ENCODE assay signal across 30 cellular contexts in genomic region chr6:108091288-108091687, GRCh38.
"Had no signal": no experiment of that assay in that cellular context is flagged by ENCODE, and none has a peak within 500 bp of the region (broad histone marks: within the 10 kb centered on the region; RNA-seq: fewer than 3 reads in every experiment).

No MANE protein-coding gene starts in this region.

- H3K9me3 ChIP-seq: breast epithelium, left lung, lower lobe of right lung, psoas muscle, sigmoid colon, stomach, suprapubic skin, tibial artery had no signal

- H3K4me2 ChIP-seq: neural progenitor cell had no signal

- FAIRE-seq: endothelial cell of umbilical vein, small intestine, TTC549 had no signal

- H3K27me3 ChIP-seq: breast epithelium, neural progenitor cell had no signal

- H3K4me1 ChIP-seq: breast epithelium, left lung, lower lobe of right lung, neural progenitor cell, parathyroid adenoma, psoas muscle, sigmoid colon, stomach, suprapubic skin, tibial artery had no signal

- H3K4me3 ChIP-seq: breast epithelium, left lung, lower lobe of right lung, neural progenitor cell, psoas muscle, sigmoid colon, stomach, suprapubic skin, tibial artery had no signal

- H3K79me2 ChIP-seq: parathyroid adenoma had no signal

- ATAC-seq: activated naive CD8-positive, alpha-beta T cell treated with anti-CD3 and anti-CD28 coated beads, Interleukin-2, amount 50 U/mL, for 24 hours; activated T-cell treated with anti-CD3 and anti-CD28 coated beads, Interleukin-2, amount 50 U/mL, for 4 hours; activated T-helper 17 cell treated with anti-CD3 and anti-CD28 coated beads, Interleukin-2, amount 50 U/mL, for 72 hours; left lung; lower lobe of right lung; naive thymus-derived CD8-positive, alpha-beta T cell; psoas muscle; stimulated activated naive B cell treated with anti-CD40 and anti-IgM and Interleukin-4, amounts not matched to agents 10 μg/mL and 1 μg/mL and 100 μg/mL, for 72 hours; WTC11 had no signal

- H3K27ac ChIP-seq: breast epithelium, left lung, lower lobe of right lung, neural progenitor cell, parathyroid adenoma, psoas muscle, sigmoid colon, stomach, suprapubic skin, tibial artery had no signal

- DNase-seq: activated CD4-positive, alpha-beta memory T cell treated with anti-CD3 and anti-CD28 coated beads, Interleukin-2, amount 10 ng/mL, durations not matched to agents 7 days and 5 days; activated CD4-positive, alpha-beta T cell treated with anti-CD3 and anti-CD28 coated beads for 1 hour; activated CD4-positive, alpha-beta T cell treated with anti-CD3 and anti-CD28 coated beads, Interleukin-2, amount 10 ng/mL, durations not matched to agents 7 days and 5 days; activated gamma-delta T cell treated with Interleukin-2 at 50 U/mL for 16 hours; activated naive CD8-positive, alpha-beta T cell treated with anti-CD3 and anti-CD28 coated beads, Interleukin-2, amount 50 U/mL, for 24 hours; activated T-cell treated with anti-CD3 and anti-CD28 coated beads, Interleukin-2, amount 50 U/mL, for 4 hours; amygdala; central memory CD4-positive, alpha-beta T cell; foreskin fibroblast; kidney glomerular epithelial cell; left lung; lower lobe of right lung; mesenchymal stem cell; naive thymus-derived CD8-positive, alpha-beta T cell; occipital lobe; psoas muscle; sigmoid colon; small intestine; stimulated activated CD4-positive, alpha-beta T cell treated with anti-CD3 and anti-CD28 coated beads, Interleukin-4, amount 100 ng/mL, for 4 hours; stimulated activated naive B cell treated with anti-CD40 and anti-IgM and Interleukin-4, amounts not matched to agents 10 μg/mL and 1 μg/mL and 100 μg/mL, for 72 hours; stomach; tibial artery had no signal

- H3K9ac ChIP-seq: neural progenitor cell, parathyroid adenoma had no signal

- H3K36me3 ChIP-seq: breast epithelium, left lung, lower lobe of right lung, neural progenitor cell, sigmoid colon, stomach, suprapubic skin, tibial artery had no signal

- H2AFZ ChIP-seq: neural progenitor cell, parathyroid adenoma had no signal
